9 cellular contexts compared by ENCODE assay signal in genomic region chr5:94893404-94894145, GRCh38.
DNase-seq lines count a peak whose midpoint lies in the region; ATAC-seq, FAIRE-seq and TF ChIP-seq lines count a peak whose summit lies in the region.
"Had no signal": no experiment of that assay in that cellular context is flagged by ENCODE, and none has a peak within 500 bp of the region (broad histone marks: within the 10 kb centered on the region; RNA-seq: fewer than 3 reads in every experiment).

No MANE protein-coding gene starts in this region.

- no peak overlapping the region for H3K27ac ChIP-seq in DND-41 (ENCODE audit: low read length)
- H3K27ac ChIP-seq in K562 (ENCODE audit: extremely low read depth, low read depth, low read length): no peak overlapping the region
- H3K27ac ChIP-seq in mesendoderm (ENCODE audit: low read depth, low read length): no peak overlapping the region
- H3K27ac ChIP-seq in CD4-positive, alpha-beta memory T cell (ENCODE audit: low read depth, low read length): no peak overlapping the region
- no peak overlapping the region for H3K27ac ChIP-seq in effector memory CD4-positive, alpha-beta T cell (ENCODE audit: insufficient read depth, low read length, poor library complexity, severe bottlenecking)

- FAIRE-seq in K562 (lab: Jason Lieb, UNC): peak; percentile 11

- TF ChIP-seq CTCF in DND-41 (IDR thresholded peaks at IDR 0.05; ENCODE audit: borderline replicate concordance, extremely low read depth, low read length, poor library complexity, severe bottlenecking): peak; percentile 42
- peak; percentile 35 to 54 (median 51); a peak in 5 of 6 replicates for TF ChIP-seq CTCF in K562 (IDR thresholded peaks at IDR 0.05 in 2 of 3, conservative IDR thresholded peaks at IDR 0.05 in 1 of 3; ENCODE audit: insufficient read depth in 2 of 3, low read depth in 1 of 3, low read length in 3 of 3)

- H3K4me2 ChIP-seq in DND-41 (ENCODE audit: insufficient read depth, low read length) (no peak overlapping the region), K562 (ENCODE audit: insufficient read depth, low read length) (no peak overlapping the region), mesendoderm (ENCODE audit: low read length) (no peak overlapping the region)

- H3K79me2 ChIP-seq in DND-41 (ENCODE audit: insufficient read depth, low read length) (no peaks in the 10 kb centered on the region), K562 (ENCODE audit: control insufficient read depth, insufficient read depth, low read length) (no peaks in the 10 kb centered on the region), mesendoderm (ENCODE audit: control insufficient read depth, insufficient read depth, low read length) (no peaks in the 10 kb centered on the region)

- H3K9ac ChIP-seq in DND-41 (ENCODE audit: low read depth, low read length) (no peak overlapping the region), K562 (ENCODE audit: insufficient read depth in 1 of 2, low read depth in 2 of 2, low read length in 2 of 2) (no peak overlapping the region), mesendoderm (ENCODE audit: low read length) (no peak overlapping the region)

- no peak overlapping the region for H2BK15ac ChIP-seq in mesendoderm (replicated peaks; ENCODE audit: low read depth)

- no peak overlapping the region for H4K8ac ChIP-seq in mesendoderm (ENCODE audit: low read depth, low read length)

- H3K4me3 ChIP-seq in DND-41 (ENCODE audit: low read depth in 1 of 2, low read length in 2 of 2): no peak overlapping the region
- no peak overlapping the region for H3K4me3 ChIP-seq in K562
- H3K4me3 ChIP-seq in mesendoderm (ENCODE audit: low read length): no peak overlapping the region
- H3K4me3 ChIP-seq in CD4-positive, alpha-beta memory T cell (ENCODE audit: low read length in 2 of 2): no peak overlapping the region
- no peak overlapping the region for H3K4me3 ChIP-seq in effector memory CD4-positive, alpha-beta T cell (ENCODE audit: insufficient read depth, low read depth, low read length, poor library complexity, severe bottlenecking)

- intact Hi-C loops in K562 (cut with micrococcal nuclease): no loop called here
- intact Hi-C loops in CD4-positive, alpha-beta memory T cell (cut with micrococcal nuclease): no loop called here

- no peak overlapping the region for H3K4ac ChIP-seq in mesendoderm (ENCODE audit: low read depth, low read length)

- no peaks in the 10 kb centered on the region for H3K79me1 ChIP-seq in mesendoderm (ENCODE audit: low read length)

- no peak overlapping the region for H2BK120ac ChIP-seq in mesendoderm (ENCODE audit: low read depth, low read length)

- ATAC-seq in DND-41 (ENCODE audit: insufficient read depth, low read depth) (no peak), K562 (peak; percentile 46; the same call in 1 of the 3 replicates)

- no peaks in the 10 kb centered on the region for H3K9me1 ChIP-seq in K562 (ENCODE audit: control insufficient read depth, insufficient read depth, low read length)

- no peak for TF ChIP-seq POLR2A in K562 (conservative IDR thresholded peaks at IDR 0.05)

- H3K36me3 ChIP-seq in DND-41 (ENCODE audit: insufficient read depth, low read length) (no peaks in the 10 kb centered on the region), K562 (ENCODE audit: control insufficient read depth, insufficient read depth, low read length) (no peaks in the 10 kb centered on the region), mesendoderm (ENCODE audit: control insufficient read depth, insufficient read depth, low read length) (no peaks in the 10 kb centered on the region)
- no peaks in the 10 kb centered on the region for H3K36me3 ChIP-seq in CD4-positive, alpha-beta memory T cell (ENCODE audit: insufficient read depth, low read length)
- H3K36me3 ChIP-seq in effector memory CD4-positive, alpha-beta T cell (ENCODE audit: control insufficient read depth, insufficient read depth, low read length): no peaks in the 10 kb centered on the region

- no peaks in the 10 kb centered on the region for H3K4me1 Mint-ChIP-seq in CD4-positive, alpha-beta memory T cell

- H3K27me3 ChIP-seq in DND-41 (ENCODE audit: insufficient read depth, low read length, poor library complexity) (no peaks in the 10 kb centered on the region), K562 (ENCODE audit: control insufficient read depth in 2 of 2, insufficient read depth in 2 of 2, low read length in 2 of 2) (no peaks in the 10 kb centered on the region), mesendoderm (ENCODE audit: insufficient read depth, low read length, poor library complexity) (no peaks in the 10 kb centered on the region)
- no peaks in the 10 kb centered on the region for H3K27me3 ChIP-seq in CD4-positive, alpha-beta memory T cell (ENCODE audit: insufficient read depth, low read length)
- H3K27me3 ChIP-seq in effector memory CD4-positive, alpha-beta T cell (replicated peaks; ENCODE audit: control insufficient read depth, insufficient read depth, low read length, poor library complexity, severe bottlenecking): no peaks in the 10 kb centered on the region

- no peaks in the 10 kb centered on the region for H4K20me1 ChIP-seq in DND-41 (ENCODE audit: insufficient read depth, low read length)
- H4K20me1 ChIP-seq in K562 (replicated peaks; ENCODE audit: control insufficient read depth, insufficient read depth, low read length): no peaks in the 10 kb centered on the region

- no peak overlapping the region for H4K5ac ChIP-seq in mesendoderm (ENCODE audit: low read length)

- H3K27ac Mint-ChIP-seq in CD4-positive, alpha-beta memory T cell: peak overlapping the region in 1 of 7 donors; percentile 57

- H3K9me3 ChIP-seq in DND-41 (ENCODE audit: insufficient read depth, low read length, severe bottlenecking) (no peaks in the 10 kb centered on the region), K562 (replicated peaks; ENCODE audit: control insufficient read depth, insufficient read depth, low read depth, low read length) (no peaks in the 10 kb centered on the region)
- no peaks in the 10 kb centered on the region for H3K9me3 ChIP-seq in CD4-positive, alpha-beta memory T cell (ENCODE audit: control insufficient read depth in 1 of 2, low read length in 2 of 2)
- no peaks in the 10 kb centered on the region for H3K9me3 ChIP-seq in effector memory CD4-positive, alpha-beta T cell (ENCODE audit: control insufficient read depth, low read length)

- WGBS in K562 (ENCODE audit: insufficient coverage, low coverage, missing lambda C conversion rate): 0% methylated on average over 5 of the region's 5 CpGs
- no CpG with 5 or more reads among the region's 5 CpGs for WGBS in mesendoderm (ENCODE audit: extremely low coverage, insufficient coverage, low lambda C conversion rate)

- DNase-seq in DND-41 (no peak), LHCN-M2 (ENCODE audit: low read depth) (peak; percentile 33), K562 (ENCODE audit: extremely low read depth in 1 of 4, low spot score in 3 of 4) (peak in 2 of 4 experiments; percentile 5 to 24), mesendoderm (peak; percentile 50), GM19240 (ENCODE audit: insufficient read length, low spot score) (no peak), activated gamma-delta T cell (lab: John Stamatoyannopoulos, UW) (no peak)
- DNase-seq in CD4-positive, alpha-beta memory T cell: no peak
- DNase-seq in effector memory CD4-positive, alpha-beta T cell: no peak
- DNase-seq: T-helper 9 cell had no signal

- H3K9me3 Mint-ChIP-seq in CD4-positive, alpha-beta memory T cell: no peaks in the 10 kb centered on the region

- in situ Hi-C loops in K562 (cut with MboI): no loop called here

- CTCF ChIA-PET in K562 (lab: Yijun Ruan, JAX; ENCODE audit: low intra/inter-chr PET ratio): interaction anchor here (1.1 kb wide), 1 partner anchor 43 kb away, joined by 4 read pairs; no protein-coding TSS in a partner anchor
- CTCF ChIA-PET in CD4-positive, alpha-beta memory T cell (lab: Charles Lee; ENCODE audit: partially characterized antibody): no interaction called here

- H2BK5ac ChIP-seq in mesendoderm (ENCODE audit: low read length): no peak overlapping the region

- H2AFZ ChIP-seq in DND-41 (ENCODE audit: low read depth, low read length): no peak overlapping the region
- no peak overlapping the region for H2AFZ ChIP-seq in K562 (ENCODE audit: low read depth, low read length)

- no peaks in the 10 kb centered on the region for H3K36me3 Mint-ChIP-seq in CD4-positive, alpha-beta memory T cell

- TF ChIP-seq EP300 in K562 (IDR thresholded peaks at IDR 0.05; ENCODE audit: low read length): no peak

- H2AK5ac ChIP-seq in mesendoderm (ENCODE audit: low read length): no peak overlapping the region

- H3K4me3 Mint-ChIP-seq in CD4-positive, alpha-beta memory T cell: no peak overlapping the region

- no peak overlapping the region for H3K56ac ChIP-seq in mesendoderm (ENCODE audit: low read length)

- H3K27me3 Mint-ChIP-seq in CD4-positive, alpha-beta memory T cell: peaks cover 1 to 2% of the 10 kb centered on the region in 2 donors

- no peak overlapping the region for H3K18ac ChIP-seq in mesendoderm (ENCODE audit: low read length)

- BruUV-seq in K562 (replicated peaks; lab: Mats Ljungman, UMichigan): no TSS peak

- no peak overlapping the region for H3K23ac ChIP-seq in mesendoderm (ENCODE audit: low read length)

- POLR2A ChIA-PET in K562 (lab: Yijun Ruan, JAX): interaction anchor here (0.6 kb wide), 1 partner anchor 853 kb away, joined by 4 read pairs; no protein-coding TSS in a partner anchor
- POLR2A ChIA-PET in CD4-positive, alpha-beta memory T cell (lab: Charles Lee; ENCODE audit: partially characterized antibody): no interaction called here

- peak; percentile 53 to 65 for TF ChIP-seq RAD21 in K562 (CRISPR knock-in tag; conservative IDR thresholded peaks at IDR 0.05 in 1 of 2, IDR thresholded peaks at IDR 0.05 in 1 of 2)

- H3K4me1 ChIP-seq in DND-41 (ENCODE audit: insufficient read depth, low read length) (no peaks in the 10 kb centered on the region), K562 (replicated peaks in 1 of 2; ENCODE audit: control insufficient read depth in 2 of 2, insufficient read depth in 2 of 2, low read length in 2 of 2) (no peaks in the 10 kb centered on the region), mesendoderm (ENCODE audit: control insufficient read depth, low read depth, low read length) (no peaks in the 10 kb centered on the region)
- H3K4me1 ChIP-seq in CD4-positive, alpha-beta memory T cell (ENCODE audit: insufficient read depth, low read length): no peaks in the 10 kb centered on the region
- H3K4me1 ChIP-seq in effector memory CD4-positive, alpha-beta T cell (ENCODE audit: control insufficient read depth, insufficient read depth, low read length, poor library complexity, severe bottlenecking): no peaks in the 10 kb centered on the region

TF ChIP-seq in K562, 482 proteins besides CTCF, POLR2A, EP300 and RAD21:
- TF ChIP-seq ZNF124 (CRISPR knock-in tag; IDR thresholded peaks at IDR 0.05): no peak
- no peak for TF ChIP-seq SMAD1 (IDR thresholded peaks at IDR 0.05; ENCODE audit: low read depth, low read length, partially characterized antibody)
- TF ChIP-seq ZNF511 (CRISPR knock-in tag; IDR thresholded peaks at IDR 0.05): no peak
- 0 out of 2 replicates have a peak, but pooled peaks have one; percentile 8 for TF ChIP-seq SMC3 (conservative IDR thresholded peaks at IDR 0.05; ENCODE audit: insufficient read depth, low read depth, low read length)
TF ChIP-seq in K562: peak in this region for 1.

Comparison
In these comparisons a context has a peak if more than half of its experiments do, and no peak if none do; other contexts are left out.
1. DNase-seq: peak in LHCN-M2 (single experiment) and mesendoderm (single experiment); none in DND-41 (single experiment), GM19240 (single experiment), activated gamma-delta T cell (single experiment), CD4-positive, alpha-beta memory T cell (0 of 5) and effector memory CD4-positive, alpha-beta T cell (0 of 3).